ENCODE assay signal across 17 cellular contexts in the genomic region with DNA sequence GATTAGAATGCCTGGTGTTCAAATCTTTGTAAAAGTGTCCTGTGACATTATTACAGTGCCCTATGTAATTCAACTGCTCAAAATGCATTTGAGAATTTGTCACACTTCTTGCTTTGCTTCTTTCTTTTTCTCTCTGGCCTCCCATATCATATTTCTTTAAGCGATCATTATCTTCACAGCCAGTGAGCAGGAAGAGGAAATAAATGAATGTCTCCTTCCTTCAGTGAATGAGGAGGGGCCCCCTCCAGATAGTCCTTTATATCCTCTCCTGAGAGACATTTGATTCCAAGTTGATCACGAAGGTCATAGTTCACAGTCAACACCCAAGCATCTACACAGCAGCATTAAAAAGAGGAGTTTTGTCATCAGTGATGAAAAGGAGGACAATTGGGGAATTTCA.
"Had no signal": no experiment of that assay in that cellular context is flagged by ENCODE, and none has a peak within 500 bp of the region (broad histone marks: within the 10 kb centered on the region; RNA-seq: fewer than 3 reads in every experiment).

No MANE protein-coding gene starts in this region.

- H3K27ac ChIP-seq: breast epithelium, left lung, right atrium auricular region, skin epidermis, stomach, thoracic aorta, uterus had no signal

- DNase-seq: activated CD4-positive, alpha-beta T cell treated with anti-CD3 and anti-CD28 coated beads for 1 hour; activated CD4-positive, alpha-beta T cell treated with anti-CD3 and anti-CD28 coated beads, Interleukin-2, amount 50 U/mL, for 48 hours; activated gamma-delta T cell; activated T-cell treated with anti-CD3 and anti-CD28 coated beads, Interleukin-2, amount 50 U/mL, for 48 hours; aorta; glutamatergic neuron; left lung; stomach; T1000; uterus had no signal

- H3K27me3 ChIP-seq: breast epithelium, left lung, right atrium auricular region, stomach, uterus had no signal

- H3K4me3 ChIP-seq: breast epithelium, left lung, right atrium auricular region, skin epidermis, stomach, thoracic aorta, uterus had no signal

- H3K9me3 Mint-ChIP-seq: memory B cell had no signal

- H3K9me3 ChIP-seq: breast epithelium, left lung, right atrium auricular region, stomach, thoracic aorta, uterus had no signal

- H3K4me1 ChIP-seq: breast epithelium, left lung, uterus had no signal

- H3K36me3 Mint-ChIP-seq: activated naive CD8-positive, alpha-beta T cell; memory B cell had no signal

- ATAC-seq: esophagus mucosa, left lung had no signal

- H3K4me3 Mint-ChIP-seq: activated naive CD8-positive, alpha-beta T cell; memory B cell had no signal

- H3K27me3 Mint-ChIP-seq: activated naive CD8-positive, alpha-beta T cell had no signal

- H3K36me3 ChIP-seq: breast epithelium, left lung, right atrium auricular region, stomach, thoracic aorta, uterus had no signal

- H3K27ac Mint-ChIP-seq: activated naive CD8-positive, alpha-beta T cell; memory B cell had no signal
